15 cellular contexts compared by ENCODE assay signal in the genomic region with DNA sequence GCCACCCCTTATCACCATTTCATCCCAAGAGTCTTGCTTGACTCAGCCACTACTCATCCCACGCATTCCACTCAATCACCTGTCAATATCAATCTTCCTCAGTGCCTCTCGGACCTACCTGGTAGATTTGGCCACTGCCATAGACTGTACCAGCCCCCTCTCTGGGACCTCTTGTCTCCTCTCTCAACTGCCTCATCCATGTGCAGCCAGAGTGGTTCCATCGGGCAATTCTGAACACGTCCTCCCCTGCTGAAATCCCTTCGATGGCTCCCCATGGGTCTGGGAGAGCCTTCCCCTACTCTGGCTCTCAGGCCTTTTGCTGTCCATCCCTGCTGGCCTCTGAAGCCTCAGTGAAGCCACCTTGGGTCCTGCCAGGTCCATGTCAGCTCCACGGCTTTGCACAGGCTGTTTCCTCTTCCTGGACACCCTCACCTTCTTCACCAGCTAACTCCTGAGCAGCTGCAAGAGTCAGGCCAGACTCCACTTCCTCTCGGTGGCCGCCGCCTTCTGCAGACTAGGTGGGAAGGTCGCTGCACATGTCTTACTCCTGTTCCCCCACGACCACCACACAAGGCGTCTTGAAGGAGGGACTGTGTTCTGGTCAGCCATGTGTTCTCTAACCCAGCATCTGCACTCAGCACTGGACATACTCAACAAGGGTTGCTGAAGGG.
"Had no signal": no experiment of that assay in that cellular context is flagged by ENCODE, and none has a peak within 500 bp of the region (broad histone marks: within the 10 kb centered on the region; RNA-seq: fewer than 3 reads in every experiment).

No MANE protein-coding gene starts in this region.

- ATAC-seq: activated T-helper 17 cell treated with anti-CD3 and anti-CD28 coated beads, Interleukin-2, amount 50 U/mL, for 72 hours; body of pancreas had no signal

- DNase-seq: activated CD4-positive, alpha-beta memory T cell treated with anti-CD3 and anti-CD28 coated beads for 36 hours; activated CD4-positive, alpha-beta T cell treated with anti-CD3 and anti-CD28 coated beads for 1 hour; activated naive CD4-positive, alpha-beta T cell treated with anti-CD3 and anti-CD28 coated beads, Interleukin-2, amount 50 U/mL, for 16 hours; amniotic stem cell; body of pancreas; dermis blood vessel endothelial cell; endodermal cell; erythroblast; retina; stimulated activated naive CD4-positive, alpha-beta T cell treated with Interleukin-2 at 50 U/mL for 16 hours; testis had no signal

- H3K4me2 ChIP-seq: smooth muscle cell had no signal

- H3K36me3 Mint-ChIP-seq: activated CD4-positive, alpha-beta memory T cell treated with anti-CD3 and anti-CD28 coated beads for 36 hours had no signal

- H3K27me3 ChIP-seq: body of pancreas, testis had no signal

- H3K4me3 Mint-ChIP-seq: activated CD4-positive, alpha-beta memory T cell treated with anti-CD3 and anti-CD28 coated beads for 36 hours; activated T-helper 17 cell treated with anti-CD3 and anti-CD28 coated beads, Interleukin-2, amount 50 U/mL, for 72 hours; endodermal cell; T-helper 2 cell treated with Interferon-gamma antibody and Interleukin-4, amounts not matched to agents 5 μg/mL and 100 μg/mL, for 36 hours had no signal

- H3K9me3 ChIP-seq: body of pancreas, testis had no signal

- H3K27ac Mint-ChIP-seq: activated CD4-positive, alpha-beta memory T cell treated with anti-CD3 and anti-CD28 coated beads for 36 hours; activated T-helper 17 cell treated with anti-CD3 and anti-CD28 coated beads, Interleukin-2, amount 50 U/mL, for 72 hours; endodermal cell; T-helper 2 cell treated with Interferon-gamma antibody and Interleukin-4, amounts not matched to agents 5 μg/mL and 100 μg/mL, for 36 hours had no signal

- H3K4me1 ChIP-seq: body of pancreas, parathyroid adenoma, testis had no signal

- H3K27ac ChIP-seq: body of pancreas, parathyroid adenoma, testis had no signal

- H2AFZ ChIP-seq: parathyroid adenoma had no signal

- H3K9me3 Mint-ChIP-seq: activated CD4-positive, alpha-beta memory T cell treated with anti-CD3 and anti-CD28 coated beads for 36 hours; activated T-helper 17 cell treated with anti-CD3 and anti-CD28 coated beads, Interleukin-2, amount 50 U/mL, for 72 hours; endodermal cell had no signal

- H3K9ac ChIP-seq: parathyroid adenoma had no signal

- H3K79me2 ChIP-seq: parathyroid adenoma had no signal

- H3K4me3 ChIP-seq: body of pancreas, smooth muscle cell, testis had no signal
